In the genomic region with DNA sequence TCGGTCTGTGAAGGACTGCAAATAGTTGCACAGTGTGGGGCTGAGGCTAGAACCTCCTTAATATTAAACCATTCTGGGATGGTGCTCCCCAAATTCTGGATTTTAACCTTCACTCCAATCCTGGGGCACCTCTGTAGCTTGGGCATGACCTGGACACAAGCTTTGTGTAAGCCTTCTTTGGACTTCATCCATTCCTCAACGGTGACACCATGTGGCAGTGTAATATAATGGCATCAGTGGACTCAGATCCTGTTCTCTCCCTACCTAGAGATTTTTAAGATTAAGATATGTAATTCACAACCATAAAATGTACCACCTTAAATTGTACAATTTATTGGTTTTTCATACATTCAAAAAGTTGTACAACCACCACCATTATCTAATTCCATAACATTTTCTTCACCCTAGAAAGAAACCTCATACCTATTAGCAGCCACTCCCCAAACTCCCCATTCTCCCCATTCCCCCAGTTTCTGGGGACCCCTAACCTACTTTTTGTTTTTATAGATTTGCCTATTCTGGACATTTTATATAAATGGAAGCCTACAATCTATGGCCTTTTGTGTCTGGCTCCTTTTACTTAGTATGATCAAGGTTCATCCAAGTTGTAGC, we compare ENCODE assay signal across 9 cellular contexts. TPM values are rescaled to one million over a fixed set of nuclear protein-coding genes. Genes with fewer than 3 reads are reported as not detected.
DNase-seq lines count a peak whose midpoint lies in the region; ATAC-seq and TF ChIP-seq lines count a peak whose summit lies in the region.
"Had no signal": no experiment of that assay in that cellular context is flagged by ENCODE, and none has a peak within 500 bp of the region (broad histone marks: within the 10 kb centered on the region; RNA-seq: fewer than 3 reads in every experiment).

No MANE protein-coding gene starts in this region.

- CTCF ChIA-PET in AG04450 (lab: Charles Lee): interaction anchor here (0.6 to 2.6 kb wide), 12 partner anchors 8 to 838 kb away, joined by 3 to 20 read pairs (median 4); a partner anchor contains a TSS

- H3K9me3 ChIP-seq in AG04450 (ENCODE audit: control insufficient read depth, insufficient read depth, low read length) (no peaks in the 10 kb centered on the region; the same call in 1 of the 2 replicates), adipocyte (ENCODE audit: control insufficient read depth, low read length) (no peaks in the 10 kb centered on the region), upper lobe of left lung (no peaks in the 10 kb centered on the region)

- peak; percentile 50 for TF ChIP-seq CTCF in AG04450 (IDR thresholded peaks at IDR 0.05; ENCODE audit: low read depth, low read length)
- TF ChIP-seq CTCF in GM12865 (IDR thresholded peaks at IDR 0.05; ENCODE audit: insufficient read depth, low read depth, low read length, missing control alignments): peak; percentile 50
- TF ChIP-seq CTCF in upper lobe of left lung (IDR thresholded peaks at IDR 0.05): peak; percentile 28 to 62 (median 49)

- no peaks in the 10 kb centered on the region for H3K36me3 ChIP-seq in adipocyte (ENCODE audit: control insufficient read depth, insufficient read depth, low read length, severe bottlenecking)
- H3K36me3 ChIP-seq in upper lobe of left lung: no peaks in the 10 kb centered on the region

- peaks cover 10% of the 10 kb centered on the region for H3K4me1 ChIP-seq in adipocyte (ENCODE audit: control insufficient read depth, insufficient read depth, low read length)
- peaks cover 6 to 12% (median 7%) of the 10 kb centered on the region in 4 donors for H3K4me1 ChIP-seq in upper lobe of left lung

- WGBS in upper lobe of left lung, 2 donors: 48 to 51% methylated on average over 2 of the region's 2 CpGs

- DNase-seq in AG04450 (ENCODE audit: low read depth, low spot score): no peak
- peak; percentile 82 for DNase-seq in GM12865 (ENCODE audit: low read depth)
- DNase-seq in NCI-H2196 treated with DMSO at 0.1 percent for 48 hours (lab: John Stamatoyannopoulos, UW; ENCODE audit: unreplicated experiment): peak; percentile 82
- DNase-seq in adipocyte (ENCODE audit: low read depth): peak; percentile 69
- peak; percentile 66 for DNase-seq in islet precursor cell
- peak in 1 of 2 donors; percentile 53 for DNase-seq in upper lobe of left lung

- ATAC-seq in upper lobe of left lung (ENCODE audit: low FRiP score in 2 of 2): no peak
- ATAC-seq in GM19395 (IDR thresholded peaks at IDR 0.05; ENCODE audit: unreplicated experiment): no peak
- ATAC-seq in HG03196 (IDR thresholded peaks at IDR 0.05; ENCODE audit: unreplicated experiment): no peak

- H3K4me3 ChIP-seq in AG04450 (ENCODE audit: low read depth, low read length) (no peak overlapping the region), GM12865 (ENCODE audit: low read depth, low read length) (no peak overlapping the region), adipocyte (ENCODE audit: low read length) (no peak overlapping the region), upper lobe of left lung (no peak overlapping the region)

- H3K27ac ChIP-seq in AG04450 (ENCODE audit: low read depth, low read length) (no peak overlapping the region), upper lobe of left lung (no peak overlapping the region)
- H3K27ac ChIP-seq: epithelial cell of prostate had no signal

- H3K9ac ChIP-seq in adipocyte (ENCODE audit: low read length): no peak overlapping the region

- no peak for TF ChIP-seq EP300 in upper lobe of left lung (IDR thresholded peaks at IDR 0.05)

- POLR2A ChIA-PET in AG04450 (lab: Yijun Ruan, JAX): no interaction called here

- H3K27me3 ChIP-seq in AG04450 (ENCODE audit: control insufficient read depth, insufficient read depth, low read length): no peaks in the 10 kb centered on the region
- no peaks in the 10 kb centered on the region for H3K27me3 ChIP-seq in adipocyte (replicated peaks; ENCODE audit: control insufficient read depth, insufficient read depth, low read length)
- H3K27me3 ChIP-seq in upper lobe of left lung: no peaks in the 10 kb centered on the region

- TF ChIP-seq POLR2A in upper lobe of left lung (IDR thresholded peaks at IDR 0.05): no peak

RNA-seq across cellular contexts. Expression of a gene that starts 4.8 kb away (rescaled TPM):
- polyA plus RNA-seq in AG04450 (2011; rRNA removed): 8.6 and 13.1 TPM in 2 replicates
- polyA minus RNA-seq in AG04450 (2011; rRNA and poly(A)+ RNA removed): 2.7 and 4.1 TPM in 2 replicates
- total RNA-seq in upper lobe of left lung: 10 to 100 TPM in 5 of 6 donors, 1 to 10 TPM in 1; 3.1 to 19.3 (median 14.4) TPM

RNA-seq across cellular contexts. Expression of a gene that starts 7.8 kb away (rescaled TPM):
- polyA plus RNA-seq in AG04450 (2011; rRNA removed): 16.3 and 16.6 TPM in 2 replicates
- 12.3 and 16.3 TPM in 2 replicates for polyA minus RNA-seq in AG04450 (2011; rRNA and poly(A)+ RNA removed)
- 10 to 100 TPM; 11.6 to 20.8 (median 14.4) TPM for total RNA-seq in upper lobe of left lung
